ENCODE assay signal across 13 cellular contexts in the genomic region with DNA sequence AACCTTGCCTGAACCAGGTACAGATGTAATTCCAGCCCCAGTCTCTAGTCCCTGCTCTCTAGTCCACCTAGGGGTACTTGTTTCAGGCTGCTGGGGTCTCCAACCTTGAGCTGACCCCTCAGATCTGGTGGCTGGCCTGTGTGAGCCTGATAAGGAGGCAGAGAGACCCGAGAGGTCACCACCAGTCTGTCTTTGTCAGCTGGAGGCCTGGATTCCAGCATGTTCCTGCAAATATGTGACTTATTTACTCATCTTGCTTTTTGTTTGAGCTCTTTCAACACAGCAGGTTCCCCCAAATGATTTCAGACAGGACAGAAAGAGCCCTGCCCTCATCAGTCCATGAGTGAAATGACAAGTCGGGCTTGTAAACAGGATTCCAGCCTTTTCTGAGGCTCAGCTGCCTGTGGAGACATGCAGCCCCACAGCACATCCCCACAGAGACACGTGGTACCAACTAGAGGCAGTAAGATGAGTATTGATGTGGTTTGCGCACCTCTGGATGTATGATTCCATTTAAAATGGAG. TPM values are rescaled to one million over a fixed set of nuclear protein-coding genes. Genes with fewer than 3 reads are reported as not detected.
A peak's percentile ranks its signal among the peaks of the same experiment; 100 is the strongest.
DNase-seq lines count a peak whose midpoint lies in the region; ATAC-seq and TF ChIP-seq lines count a peak whose summit lies in the region.
"Had no signal": no experiment of that assay in that cellular context is flagged by ENCODE, and none has a peak within 500 bp of the region (broad histone marks: within the 10 kb centered on the region; RNA-seq: fewer than 3 reads in every experiment).

No MANE protein-coding gene starts in this region.

- peak overlapping the region; percentile 44 to 50 for H3K4me3 Mint-ChIP-seq in stimulated activated naive CD8-positive, alpha-beta T cell treated with anti-CD3 and anti-CD28 coated beads, Interleukin-15, amount 100 ng/mL, for 72 hours

- H3K27ac Mint-ChIP-seq in stimulated activated naive CD8-positive, alpha-beta T cell treated with anti-CD3 and anti-CD28 coated beads, Interleukin-15, amount 100 ng/mL, for 72 hours = peak overlapping the region in 1 of 2 donors; percentile 93

- H3K9me3 ChIP-seq in cardiac muscle cell (ENCODE audit: low read depth) (no peaks in the 10 kb centered on the region), right cardiac atrium (ENCODE audit: control insufficient read depth, low read length) (no peaks in the 10 kb centered on the region)
- H3K9me3 ChIP-seq: upper lobe of right lung had no signal

- peaks cover 55% of the 10 kb centered on the region for H3K4me1 Mint-ChIP-seq in stimulated activated naive CD8-positive, alpha-beta T cell treated with anti-CD3 and anti-CD28 coated beads, Interleukin-15, amount 100 ng/mL, for 72 hours

- H3K27ac ChIP-seq in cardiac muscle cell = peak overlapping the region; percentile 59
- H3K27ac ChIP-seq in right cardiac atrium (ENCODE audit: low read length) = no peak overlapping the region
- H3K27ac ChIP-seq: upper lobe of right lung had no signal

- ATAC-seq in right cardiac atrium (no peak), HG02885 (IDR thresholded peaks at IDR 0.05; ENCODE audit: poor library complexity, unreplicated experiment) (no peak), HG03175 (IDR thresholded peaks at IDR 0.05; ENCODE audit: unreplicated experiment) (no peak)
- ATAC-seq in stimulated activated naive CD8-positive, alpha-beta T cell treated with anti-CD3 and anti-CD28 coated beads, Interleukin-15, amount 100 ng/mL, for 72 hours = peak; percentile 39
- ATAC-seq: upper lobe of right lung had no signal

- H3K4me1 ChIP-seq in cardiac muscle cell (ENCODE audit: low read depth) (peaks cover 14% of the 10 kb centered on the region), right cardiac atrium (ENCODE audit: control insufficient read depth, insufficient read depth, low read length) (no peaks in the 10 kb centered on the region)
- H3K4me1 ChIP-seq: upper lobe of right lung had no signal

- intact Hi-C loops in right cardiac atrium (cut with DNase I) = no loop called here

- no peaks in the 10 kb centered on the region for H3K36me3 ChIP-seq in cardiac muscle cell
- H3K36me3 ChIP-seq: upper lobe of right lung had no signal

- H3K9me3 Mint-ChIP-seq in stimulated activated naive CD8-positive, alpha-beta T cell treated with anti-CD3 and anti-CD28 coated beads, Interleukin-15, amount 100 ng/mL, for 72 hours = peaks cover 0 to 5% of the 10 kb centered on the region in 2 donors

- DNase-seq in cardiac muscle cell (ENCODE audit: low read depth in 1 of 2, low spot score in 1 of 2) (peak in 1 of 2 donors; percentile 7), right cardiac atrium (no peak), OCI-M2 (lab: John Stamatoyannopoulos, UW; ENCODE audit: unreplicated experiment) (peak; percentile 38), epithelial cell of esophagus (ENCODE audit: low read depth) (peak; percentile 73), SHP77 (lab: John Stamatoyannopoulos, UW) (no peak)
- no peak for DNase-seq in stimulated activated naive CD8-positive, alpha-beta T cell treated with anti-CD3 and anti-CD28 coated beads, Interleukin-15, amount 100 ng/mL, for 72 hours
- DNase-seq: activated CD4-positive, CD25-positive, alpha-beta regulatory T cell treated with anti-CD3 and anti-CD28 coated beads, Interleukin-2, amount 50 U/mL, for 72 hours; amygdala; effector memory CD4-positive, alpha-beta T cell; upper lobe of right lung had no signal

- no peaks in the 10 kb centered on the region for H3K27me3 Mint-ChIP-seq in stimulated activated naive CD8-positive, alpha-beta T cell treated with anti-CD3 and anti-CD28 coated beads, Interleukin-15, amount 100 ng/mL, for 72 hours

- no peak overlapping the region for H3K4me3 ChIP-seq in cardiac muscle cell
- no peak overlapping the region for H3K4me3 ChIP-seq in right cardiac atrium (ENCODE audit: low read length)
- no peak overlapping the region for H3K4me3 ChIP-seq in epithelial cell of esophagus (ENCODE audit: low read length)
- H3K4me3 ChIP-seq: lung, upper lobe of right lung had no signal

- TF ChIP-seq CTCF in cardiac muscle cell (IDR thresholded peaks at IDR 0.05; ENCODE audit: low read depth, low read length) = no peak
- TF ChIP-seq CTCF in epithelial cell of esophagus (IDR thresholded peaks at IDR 0.05; ENCODE audit: insufficient read depth, low read depth, low read length, missing control alignments) = no peak

- WGBS in right cardiac atrium = 68% methylated on average over 4 of the region's 4 CpGs

- H3K27me3 ChIP-seq in cardiac muscle cell = no peaks in the 10 kb centered on the region
- H3K27me3 ChIP-seq in right cardiac atrium (ENCODE audit: control insufficient read depth, insufficient read depth) = no peaks in the 10 kb centered on the region
- H3K27me3 ChIP-seq: upper lobe of right lung had no signal

RNA-seq across cellular contexts. Expression of a gene that starts 37.5 kb away (rescaled TPM):
- 95.5 and 112 TPM in 2 replicates for total RNA-seq in cardiac muscle cell
- 86.1 and 135 TPM in 2 replicates for polyA plus RNA-seq in cardiac muscle cell
- 1 to 10 TPM; 1.1 to 2.2 (median 1.8) TPM for total RNA-seq in right cardiac atrium
- polyA plus RNA-seq in right cardiac atrium = 0.86 TPM

Comparison
In these comparisons a context has a peak if more than half of its experiments do, and no peak if none do; other contexts are left out.
1. RNA of a gene that starts 37.5 kb away (total RNA-seq): 95.5 to 112 TPM in cardiac muscle cell; 1.1 to 2.2 TPM in right cardiac atrium; every median in the first group is over 10 times any median in the second.
2. DNase-seq: peak in OCI-M2 (single experiment) and epithelial cell of esophagus (single experiment); none in right cardiac atrium (0 of 3), stimulated activated naive CD8-positive, alpha-beta T cell treated with anti-CD3 and anti-CD28 coated beads, Interleukin-15, amount 100 ng/mL, for 72 hours (0 of 2) and SHP77 (0 of 2).